In genomic region chr15:55319537-55320325, GRCh38 we compare ENCODE assay signal across 8 cellular contexts. TPM values are rescaled to one million over a fixed set of nuclear protein-coding genes. Genes with fewer than 3 reads are reported as not detected.
A peak's percentile ranks its signal among the peaks of the same experiment; 100 is the strongest.
DNase-seq lines count a peak whose midpoint lies in the region; ATAC-seq and TF ChIP-seq lines count a peak whose summit lies in the region.

No MANE protein-coding gene starts in this region.

- H3K9me3 ChIP-seq in fibroblast of lung (ENCODE audit: control insufficient read depth, insufficient read depth, low read depth, low read length) = no peaks in the 10 kb centered on the region
- no peaks in the 10 kb centered on the region for H3K9me3 ChIP-seq in parathyroid adenoma (ENCODE audit: control insufficient read depth, low read length)

- H3K4me2 ChIP-seq in fibroblast of lung (ENCODE audit: extremely low read depth, insufficient read depth, low read length) (peak overlapping the region; percentile 94), parathyroid adenoma (ENCODE audit: low read length) (peak overlapping the region; percentile 88)

- H3K27me3 ChIP-seq in fibroblast of lung (ENCODE audit: control insufficient read depth, insufficient read depth, low read length) (no peaks in the 10 kb centered on the region), parathyroid adenoma (ENCODE audit: control insufficient read depth, insufficient read depth, low read length) (no peaks in the 10 kb centered on the region)

- H3K36me3 ChIP-seq in fibroblast of lung (ENCODE audit: control insufficient read depth, insufficient read depth, low read length) (no peaks in the 10 kb centered on the region), parathyroid adenoma (ENCODE audit: control insufficient read depth, insufficient read depth, low read length) (no peaks in the 10 kb centered on the region)

- ATAC-seq in HG03095 (IDR thresholded peaks at IDR 0.05; ENCODE audit: unreplicated experiment) (peak; percentile 50), T-cell (replicated peaks in 1 of 4) (no peak), HG02884 (IDR thresholded peaks at IDR 0.05; ENCODE audit: unreplicated experiment) (no peak)

- H3K9ac ChIP-seq in fibroblast of lung (ENCODE audit: insufficient read depth, low read length) = no peak overlapping the region
- H3K9ac ChIP-seq in parathyroid adenoma = no peak overlapping the region

- H3K4me3 ChIP-seq in fibroblast of lung (replicated peaks in 1 of 4; ENCODE audit: control extremely low read depth in 1 of 4, insufficient read depth in 1 of 4, low read depth in 3 of 4, low read length in 4 of 4) = peak overlapping the region; percentile 65 to 98 (median 80)
- peak overlapping the region; percentile 99 for H3K4me3 ChIP-seq in parathyroid adenoma (ENCODE audit: low read depth, low read length)

- POLR2A ChIA-PET in T-cell (lab: Charles Lee) = interaction anchor here in 1 of 2 donors (1.0 to 1.7 kb wide), 3 partner anchors 52 to 123 kb away, joined by 4 to 10 read pairs (median 7); partner anchors contain the start of genes CCPG1, PIERCE2 and RSL24D1

- DNase-seq in SIG-M5 treated with dmso at 0.1 percent for 504 hours (lab: John Stamatoyannopoulos, UW; ENCODE audit: unreplicated experiment) (peak; percentile 72), SIG-M5 (lab: John Stamatoyannopoulos, UW) (no peak), T-cell (no peak), fibroblast of lung (ENCODE audit: low read depth in 2 of 2) (peak; percentile 32 to 50), HuH-7.5 (ENCODE audit: low spot score) (no peak)

- H3K36me3 Mint-ChIP-seq in T-cell = peaks cover 29% of the 10 kb centered on the region

- H3K4me1 Mint-ChIP-seq in T-cell = peaks cover 61 to 69% (median 64%) of the 10 kb centered on the region in 3 donors

- H3K27ac ChIP-seq in fibroblast of lung (ENCODE audit: insufficient read depth, low read length) (peak overlapping the region; percentile 92), parathyroid adenoma (peak overlapping the region; percentile 88)

- CTCF ChIA-PET in T-cell (lab: Charles Lee) = interaction anchor here (0.8 to 1.8 kb wide), 8 partner anchors 29 to 123 kb away, joined by 3 to 14 read pairs (median 4); partner anchors contain the start of genes CCPG1 (in 2 of the 2), PIERCE2 (in 2 of the 2) and RSL24D1 (in 1 of the 2)

- H3K4me3 Mint-ChIP-seq in T-cell = peak overlapping the region; percentile 98 to 99 (median 98)

- H3K27ac Mint-ChIP-seq in T-cell = peak overlapping the region; percentile 31 to 99

- H3K4me1 ChIP-seq in fibroblast of lung (ENCODE audit: control insufficient read depth, extremely low read depth, insufficient read depth, low read length) (peaks cover 4% of the 10 kb centered on the region), parathyroid adenoma (no peaks in the 10 kb centered on the region)

- H3K79me2 ChIP-seq in fibroblast of lung (ENCODE audit: control insufficient read depth, insufficient read depth, low read length) (peaks cover 9% of the 10 kb centered on the region), parathyroid adenoma (peaks cover 3% of the 10 kb centered on the region)

- no peaks in the 10 kb centered on the region for H3K27me3 Mint-ChIP-seq in T-cell

- no peaks in the 10 kb centered on the region for H4K20me1 ChIP-seq in fibroblast of lung (ENCODE audit: control insufficient read depth, extremely low read depth, insufficient read depth, low read length)

- H3K9me3 Mint-ChIP-seq in T-cell = no peaks in the 10 kb centered on the region

- H2AFZ ChIP-seq in fibroblast of lung (ENCODE audit: low read length) = peak overlapping the region; percentile 65
- H2AFZ ChIP-seq in parathyroid adenoma = peak overlapping the region; percentile 97

- TF ChIP-seq CTCF in fibroblast of lung (conservative IDR thresholded peaks at IDR 0.05 in 1 of 2, IDR thresholded peaks at IDR 0.05 in 1 of 2; ENCODE audit: low read depth in 1 of 2, low read length in 2 of 2) (no peak), parathyroid adenoma (IDR thresholded peaks at IDR 0.05) (no peak)

RNA-seq across cellular contexts. Expression of gene PIGB, which starts 0.7 kb away (rescaled TPM):
- total RNA-seq in T-cell (10 to 100 TPM; 16.3 to 28.2 (median 20.1) TPM), fibroblast of lung (9.0 and 18.8 TPM in 2 replicates)
- polyA plus RNA-seq in fibroblast of lung = 24.1 and 27.4 TPM in 2 replicates
- 11.0 and 12.8 TPM in 2 replicates for polyA plus RNA-seq in fibroblast of lung (2012)
- 4.3 and 8.0 TPM in 2 replicates for polyA minus RNA-seq in fibroblast of lung (ENCODE audit: low replicate concordance)

RNA-seq across cellular contexts. Expression of gene PIGBOS1, which starts 0.8 kb away (rescaled TPM):
- 10 to 100 TPM; 10.0 to 24.4 (median 16.7) TPM for total RNA-seq in T-cell
- 7.4 and 10.9 TPM in 2 replicates for total RNA-seq in fibroblast of lung
- polyA plus RNA-seq in fibroblast of lung = 18.5 and 19.2 TPM in 2 replicates
- 12.5 and 13.0 TPM in 2 replicates for polyA plus RNA-seq in fibroblast of lung (2012)
- not detected in 2 replicates for polyA minus RNA-seq in fibroblast of lung (ENCODE audit: low replicate concordance)

RNA-seq across cellular contexts. Expression of gene RAB27A, which starts 30.1 kb away (rescaled TPM):
- total RNA-seq in T-cell = 10 to 100 TPM; 29.7 to 47.2 (median 35.2) TPM
- 10.3 and 14.4 TPM in 2 replicates for total RNA-seq in fibroblast of lung
- polyA plus RNA-seq in fibroblast of lung = 34.9 and 47.4 TPM in 2 replicates
- polyA plus RNA-seq in fibroblast of lung (2012) = 21.1 and 26.2 TPM in 2 replicates
- 5.1 and 5.7 TPM in 2 replicates for polyA minus RNA-seq in fibroblast of lung (ENCODE audit: low replicate concordance)

Comparison
In these comparisons a context has a peak if more than half of its experiments do, and no peak if none do; other contexts are left out.
1. DNase-seq: peak in SIG-M5 treated with dmso at 0.1 percent for 504 hours (single experiment) and fibroblast of lung (2 of 2); none in SIG-M5 (single experiment), T-cell (0 of 34) and HuH-7.5 (single experiment).